Comparison of ENCODE assay signal across 19 cellular contexts in genomic region chr3:55617385-55617784, GRCh38.
DNase-seq lines count a peak whose midpoint lies in the region; ATAC-seq and TF ChIP-seq lines count a peak whose summit lies in the region.
"Had no signal": no experiment of that assay in that cellular context is flagged by ENCODE, and none has a peak within 500 bp of the region (broad histone marks: within the 10 kb centered on the region; RNA-seq: fewer than 3 reads in every experiment).

No MANE protein-coding gene starts in this region.

- no peaks in the 10 kb centered on the region for H3K27me3 ChIP-seq in IMR-90 (ENCODE audit: control insufficient read depth, insufficient read depth, low read length)
- H3K27me3 ChIP-seq: MG63, Peyer's patch, SJSA1 had no signal

- H3K4me3 ChIP-seq in IMR-90 (ENCODE audit: insufficient read depth, low read depth, low read length) (no peak overlapping the region), mesodermal cell (ENCODE audit: extremely low read depth, insufficient read depth, low read length, poor library complexity, severe bottlenecking) (no peak overlapping the region)
- H3K4me3 ChIP-seq: MG63, Peyer's patch, SJSA1 had no signal

- no peak overlapping the region for H3K4me2 ChIP-seq in IMR-90 (ENCODE audit: low read depth, low read length)

- no peak overlapping the region for H3K14ac ChIP-seq in IMR-90 (replicated peaks; ENCODE audit: low read depth, low read length)

- no peak for ATAC-seq in IMR-90 (ENCODE audit: low read depth)
- no peak for ATAC-seq in HG03175 (IDR thresholded peaks at IDR 0.05; ENCODE audit: unreplicated experiment)

- no peak overlapping the region; the same call in 1 of the 2 replicates for H2BK120ac ChIP-seq in IMR-90 (ENCODE audit: low read depth, low read length)

- no TSS peak for BruUV-seq in IMR-90 (replicated peaks; lab: Mats Ljungman, UMichigan)

- POLR2A ChIA-PET in IMR-90 (lab: Charles Lee; ENCODE audit: unreplicated experiment) = no interaction called here

- no peak overlapping the region for H2AK9ac ChIP-seq in IMR-90 (replicated peaks; ENCODE audit: low read depth, low read length, poor library complexity)

- no peak overlapping the region; the same call in 1 of the 2 replicates for H2BK20ac ChIP-seq in IMR-90 (ENCODE audit: low read depth, low read length)

- no peak overlapping the region for H3K9ac ChIP-seq in IMR-90 (ENCODE audit: low read depth, low read length)

- dilution Hi-C loops in IMR-90 (cut with HindIII; ENCODE audit: low sequenced_read_pairs, unreplicated experiment) = no loop called here

- H3K27ac ChIP-seq in IMR-90 (ENCODE audit: insufficient read depth, low read length) (no peak overlapping the region), cingulate gyrus (ENCODE audit: low read depth, low read length) (peak overlapping the region; percentile 3), mesodermal cell (ENCODE audit: low read depth, low read length, severe bottlenecking) (peak overlapping the region; percentile 18)
- H3K27ac ChIP-seq: Peyer's patch, SJSA1 had no signal

- no peak for TF ChIP-seq CTCF in IMR-90 (conservative IDR thresholded peaks at IDR 0.05; ENCODE audit: low read depth, low read length)

- CTCF ChIA-PET in IMR-90 (lab: Yijun Ruan, JAX) = interaction anchor here (0.6 kb wide), 1 partner anchor 64 kb away, joined by 3 read pairs; no protein-coding TSS in a partner anchor

- H3K9me1 ChIP-seq in IMR-90 (ENCODE audit: insufficient read depth, low read length) = peaks cover 8% of the 10 kb centered on the region

- H3K4me1 ChIP-seq in IMR-90 (ENCODE audit: control insufficient read depth, insufficient read depth, low read length) (peaks cover 11% of the 10 kb centered on the region), mesodermal cell (ENCODE audit: control insufficient read depth, insufficient read depth, low read length, poor library complexity, severe bottlenecking) (peaks cover 31% of the 10 kb centered on the region)
- H3K4me1 ChIP-seq: Peyer's patch had no signal

- H3K4ac ChIP-seq in IMR-90 (ENCODE audit: low read depth, low read length) = no peak overlapping the region

- no peak for TF ChIP-seq RAD21 in IMR-90 (IDR thresholded peaks at IDR 0.05; ENCODE audit: low read length)

- H3K23ac ChIP-seq in IMR-90 (ENCODE audit: low read depth, low read length) = no peak overlapping the region

- H3K36me3 ChIP-seq in IMR-90 (ENCODE audit: control insufficient read depth, insufficient read depth, low read length) = no peaks in the 10 kb centered on the region
- no peaks in the 10 kb centered on the region for H3K36me3 ChIP-seq in mesodermal cell (ENCODE audit: control insufficient read depth, insufficient read depth, low read length)
- H3K36me3 ChIP-seq: MG63, Peyer's patch, SJSA1 had no signal

- intact Hi-C loops in IMR-90 (cut with micrococcal nuclease) = no loop called here

- no peak overlapping the region for H3K56ac ChIP-seq in IMR-90 (ENCODE audit: extremely low read depth, insufficient read depth, low read length)

- WGBS in IMR-90 (ENCODE audit: extremely low coverage in 2 of 2, insufficient read length in 1 of 2), 2 experiments = 80% methylated on average over 1 of the region's 4 CpGs; no CpG with 5 or more reads in 1 of the 2 experiments
- WGBS in mesodermal cell (ENCODE audit: insufficient coverage in 2 of 2), 2 experiments = 51 to 57% methylated on average over 3 of the region's 4 CpGs

- in situ Hi-C loops in IMR-90 (cut with MboI; ENCODE audit: low sequenced_read_pairs) = no loop called here

- no peak overlapping the region for H2BK5ac ChIP-seq in IMR-90 (ENCODE audit: low read depth, low read length, poor library complexity, severe bottlenecking)

- H4K8ac ChIP-seq in IMR-90 (ENCODE audit: low read depth in 2 of 2, low read length in 2 of 2) = no peak overlapping the region

- H4K20me1 ChIP-seq in IMR-90 (ENCODE audit: insufficient read depth, low read length) = no peaks in the 10 kb centered on the region

- 0 out of 3 replicates have a peak overlapping the region, but pooled peaks have one; percentile 12 for H2BK15ac ChIP-seq in IMR-90 (ENCODE audit: low read depth, low read length)

- no peaks in the 10 kb centered on the region for H3K79me1 ChIP-seq in IMR-90 (ENCODE audit: low read depth in 1 of 2, low read length in 2 of 2)

- 0 out of 2 replicates have a peak overlapping the region, but pooled peaks have one; percentile 4 for H4K91ac ChIP-seq in IMR-90 (ENCODE audit: insufficient read depth, low read depth, low read length)

- no peak overlapping the region; the same call in 1 of the 2 replicates for H4K5ac ChIP-seq in IMR-90 (ENCODE audit: low read depth, low read length)

- TF ChIP-seq POLR2A in IMR-90 (IDR thresholded peaks at IDR 0.05; ENCODE audit: low read depth, low read length) = no peak

- H3K18ac ChIP-seq in IMR-90 (ENCODE audit: low read depth, low read length) = no peak overlapping the region

- H3K9me3 ChIP-seq in IMR-90 (ENCODE audit: control insufficient read depth, insufficient read depth, low read length) (no peaks in the 10 kb centered on the region), mesodermal cell (ENCODE audit: control insufficient read depth, low read length) (no peaks in the 10 kb centered on the region)
- H3K9me3 ChIP-seq: MG63, Peyer's patch, SJSA1 had no signal

- H2AFZ ChIP-seq in IMR-90 (replicated peaks; ENCODE audit: low read length, poor library complexity) = no peak overlapping the region

- DNase-seq in ELF-1 (ENCODE audit: low read depth, low spot score) (peak; percentile 73), IMR-90 (no peak), T-helper 9 cell (no peak), NCI-H526 treated with DMSO at 0.1 percent for 48 hours (lab: John Stamatoyannopoulos, UW) (no peak), Kasumi-1 (lab: John Stamatoyannopoulos, UW) (no peak)
- DNase-seq: DMS53, H9, MG63, NCI-H1048, NCI-H1436 treated with DMSO at 0.1 percent for 48 hours, NCI-H1930, NCI-H2227 treated with DMSO at 0.1 percent for 48 hours, NCI-H524, NCI-H82, Peyer's patch had no signal

- H2AK5ac ChIP-seq in IMR-90 (ENCODE audit: low read depth, low read length) = no peak overlapping the region

TF ChIP-seq in IMR-90, 13 proteins besides CTCF, POLR2A, EP300 and RAD21:
- TF ChIP-seq BHLHE40 (IDR thresholded peaks at IDR 0.05; ENCODE audit: low read depth, low read length) (no peak), CHD1 (IDR thresholded peaks at IDR 0.05; ENCODE audit: low read depth, low read length) (no peak), CEBPB (IDR thresholded peaks at IDR 0.05; ENCODE audit: low read depth, low read length) (no peak)
